8 cellular contexts compared by ENCODE assay signal in the genomic region with DNA sequence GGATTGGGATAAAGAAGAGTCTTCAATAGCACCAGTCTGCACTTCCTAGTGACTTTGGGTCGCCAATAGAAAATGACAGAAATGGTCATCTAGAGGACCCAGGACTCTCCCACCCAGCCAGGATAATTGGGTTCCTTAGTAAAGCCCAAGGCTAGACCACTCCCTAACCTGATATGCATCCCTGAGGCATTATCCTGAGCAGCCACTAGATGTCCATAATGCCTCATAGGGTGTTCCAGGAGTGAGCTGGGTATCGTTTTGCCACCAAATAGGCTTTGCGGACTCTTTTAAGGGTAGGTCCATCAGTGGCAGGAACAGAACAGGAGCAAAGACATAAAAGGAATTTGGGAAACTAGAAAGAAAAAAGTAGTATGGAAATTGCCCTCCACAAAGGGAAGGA.
A peak's percentile ranks its signal among the peaks of the same experiment; 100 is the strongest.
DNase-seq lines count a peak whose midpoint lies in the region; ATAC-seq and TF ChIP-seq lines count a peak whose summit lies in the region.

No MANE protein-coding gene starts in this region.

- no peaks in the 10 kb centered on the region for H3K27me3 ChIP-seq in HL-60 (ENCODE audit: insufficient read depth, poor library complexity, severe bottlenecking)

- peak; percentile 24 for TF ChIP-seq CTCF in HL-60 (IDR thresholded peaks at IDR 0.05; ENCODE audit: insufficient read depth, low read length)

- no peak overlapping the region for H3K27ac ChIP-seq in HL-60 (replicated peaks)

- ATAC-seq in SK-N-SH treated with all-trans-retinoic acid at 6 μM for 48 hours (peak; percentile 67), HG03342 (IDR thresholded peaks at IDR 0.05; ENCODE audit: unreplicated experiment) (no peak), HG03469 (IDR thresholded peaks at IDR 0.05; ENCODE audit: unreplicated experiment) (no peak), GM21515 (IDR thresholded peaks at IDR 0.05; ENCODE audit: unreplicated experiment) (no peak)

- no peak overlapping the region for H3K4me3 ChIP-seq in HL-60 (replicated peaks; ENCODE audit: insufficient read depth, low read length)

- DNase-seq in COR-L47 (lab: John Stamatoyannopoulos, UW) (peak; percentile 56), HL-60 (ENCODE audit: low read depth in 1 of 2, low spot score in 1 of 2) (peak in 1 of 2 experiments; percentile 23), left kidney (ENCODE audit: low read depth, low spot score) (peak; percentile 75), germinal center (ENCODE audit: low spot score) (no peak)

TF ChIP-seq in SK-N-SH treated with all-trans-retinoic acid at 6 μM for 48 hours, 23 proteins besides CTCF, POLR2A, EP300 and RAD21:
- TF ChIP-seq BACH2 (CRISPR knock-in tag; IDR thresholded peaks at IDR 0.05; ENCODE audit: borderline replicate concordance) (no peak), PPARA (CRISPR knock-in tag; IDR thresholded peaks at IDR 0.05; ENCODE audit: borderline replicate concordance) (no peak), TCF4 (CRISPR knock-in tag; IDR thresholded peaks at IDR 0.05; ENCODE audit: borderline replicate concordance) (no peak), ARNTL (CRISPR knock-in tag; IDR thresholded peaks at IDR 0.05; ENCODE audit: borderline replicate concordance, low read depth) (no peak), GLIS3 (CRISPR knock-in tag; IDR thresholded peaks at IDR 0.05) (no peak), ZNF70 (CRISPR knock-in tag; IDR thresholded peaks at IDR 0.05) (no peak), ZNF565 (CRISPR knock-in tag; conservative IDR thresholded peaks at IDR 0.05; ENCODE audit: low read depth) (no peak), SNAI2 (CRISPR knock-in tag; IDR thresholded peaks at IDR 0.05) (no peak), ZFP3 (CRISPR knock-in tag; IDR thresholded peaks at IDR 0.05) (no peak), ISL1 (CRISPR knock-in tag; IDR thresholded peaks at IDR 0.05) (no peak), TOX (CRISPR knock-in tag; IDR thresholded peaks at IDR 0.05; ENCODE audit: borderline replicate concordance) (no peak)
- TF ChIP-seq, protein P1, sequence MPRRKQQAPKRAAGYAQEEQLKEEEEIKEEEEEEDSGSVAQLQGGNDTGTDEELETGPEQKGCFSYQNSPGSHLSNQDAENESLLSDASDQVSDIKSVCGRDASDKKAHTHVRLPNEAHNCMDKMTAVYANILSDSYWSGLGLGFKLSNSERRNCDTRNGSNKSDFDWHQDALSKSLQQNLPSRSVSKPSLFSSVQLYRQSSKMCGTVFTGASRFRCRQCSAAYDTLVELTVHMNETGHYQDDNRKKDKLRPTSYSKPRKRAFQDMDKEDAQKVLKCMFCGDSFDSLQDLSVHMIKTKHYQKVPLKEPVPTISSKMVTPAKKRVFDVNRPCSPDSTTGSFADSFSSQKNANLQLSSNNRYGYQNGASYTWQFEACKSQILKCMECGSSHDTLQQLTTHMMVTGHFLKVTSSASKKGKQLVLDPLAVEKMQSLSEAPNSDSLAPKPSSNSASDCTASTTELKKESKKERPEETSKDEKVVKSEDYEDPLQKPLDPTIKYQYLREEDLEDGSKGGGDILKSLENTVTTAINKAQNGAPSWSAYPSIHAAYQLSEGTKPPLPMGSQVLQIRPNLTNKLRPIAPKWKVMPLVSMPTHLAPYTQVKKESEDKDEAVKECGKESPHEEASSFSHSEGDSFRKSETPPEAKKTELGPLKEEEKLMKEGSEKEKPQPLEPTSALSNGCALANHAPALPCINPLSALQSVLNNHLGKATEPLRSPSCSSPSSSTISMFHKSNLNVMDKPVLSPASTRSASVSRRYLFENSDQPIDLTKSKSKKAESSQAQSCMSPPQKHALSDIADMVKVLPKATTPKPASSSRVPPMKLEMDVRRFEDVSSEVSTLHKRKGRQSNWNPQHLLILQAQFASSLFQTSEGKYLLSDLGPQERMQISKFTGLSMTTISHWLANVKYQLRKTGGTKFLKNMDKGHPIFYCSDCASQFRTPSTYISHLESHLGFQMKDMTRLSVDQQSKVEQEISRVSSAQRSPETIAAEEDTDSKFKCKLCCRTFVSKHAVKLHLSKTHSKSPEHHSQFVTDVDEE (CRISPR knock-in tag; IDR thresholded peaks at IDR 0.05): no peak
- TF ChIP-seq, protein P2, sequence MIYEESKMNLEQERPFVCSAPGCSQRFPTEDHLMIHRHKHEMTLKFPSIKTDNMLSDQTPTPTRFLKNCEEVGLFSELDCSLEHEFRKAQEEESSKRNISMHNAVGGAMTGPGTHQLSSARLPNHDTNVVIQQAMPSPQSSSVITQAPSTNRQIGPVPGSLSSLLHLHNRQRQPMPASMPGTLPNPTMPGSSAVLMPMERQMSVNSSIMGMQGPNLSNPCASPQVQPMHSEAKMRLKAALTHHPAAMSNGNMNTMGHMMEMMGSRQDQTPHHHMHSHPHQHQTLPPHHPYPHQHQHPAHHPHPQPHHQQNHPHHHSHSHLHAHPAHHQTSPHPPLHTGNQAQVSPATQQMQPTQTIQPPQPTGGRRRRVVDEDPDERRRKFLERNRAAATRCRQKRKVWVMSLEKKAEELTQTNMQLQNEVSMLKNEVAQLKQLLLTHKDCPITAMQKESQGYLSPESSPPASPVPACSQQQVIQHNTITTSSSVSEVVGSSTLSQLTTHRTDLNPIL (CRISPR knock-in tag; IDR thresholded peaks at IDR 0.05; ENCODE audit: low read depth): no peak
- TF ChIP-seq, protein P3, sequence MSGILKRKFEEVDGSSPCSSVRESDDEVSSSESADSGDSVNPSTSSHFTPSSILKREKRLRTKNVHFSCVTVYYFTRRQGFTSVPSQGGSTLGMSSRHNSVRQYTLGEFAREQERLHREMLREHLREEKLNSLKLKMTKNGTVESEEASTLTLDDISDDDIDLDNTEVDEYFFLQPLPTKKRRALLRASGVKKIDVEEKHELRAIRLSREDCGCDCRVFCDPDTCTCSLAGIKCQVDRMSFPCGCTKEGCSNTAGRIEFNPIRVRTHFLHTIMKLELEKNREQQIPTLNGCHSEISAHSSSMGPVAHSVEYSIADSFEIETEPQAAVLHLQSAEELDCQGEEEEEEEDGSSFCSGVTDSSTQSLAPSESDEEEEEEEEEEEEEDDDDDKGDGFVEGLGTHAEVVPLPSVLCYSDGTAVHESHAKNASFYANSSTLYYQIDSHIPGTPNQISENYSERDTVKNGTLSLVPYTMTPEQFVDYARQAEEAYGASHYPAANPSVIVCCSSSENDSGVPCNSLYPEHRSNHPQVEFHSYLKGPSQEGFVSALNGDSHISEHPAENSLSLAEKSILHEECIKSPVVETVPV (CRISPR knock-in tag; IDR thresholded peaks at IDR 0.05): no peak
